22 cellular contexts compared by ENCODE assay signal in the genomic region with DNA sequence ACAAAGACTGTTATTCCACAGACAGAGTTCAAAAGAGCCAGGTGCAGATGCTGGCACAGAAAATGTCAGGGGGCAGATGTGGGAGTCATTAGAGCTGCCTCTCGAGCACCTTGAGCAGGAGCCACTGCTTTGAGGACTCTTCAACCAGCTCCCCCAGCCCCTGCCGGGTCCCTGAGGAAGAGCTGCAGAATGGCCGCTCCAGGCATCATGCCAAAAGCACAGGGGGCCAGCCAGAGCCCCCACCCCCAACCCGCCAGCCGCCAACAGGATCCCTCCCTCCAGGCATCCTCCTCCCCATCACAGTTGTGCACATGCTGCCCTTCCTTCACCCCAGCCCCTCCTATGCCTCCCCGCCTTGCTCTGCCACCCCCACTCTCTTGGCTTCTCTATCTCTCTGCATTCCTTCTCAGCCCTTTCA. TPM values are rescaled to one million over a fixed set of nuclear protein-coding genes. Genes with fewer than 3 reads are reported as not detected.
DNase-seq lines count a peak whose midpoint lies in the region; ATAC-seq, FAIRE-seq and TF ChIP-seq lines count a peak whose summit lies in the region.
"Had no signal": no experiment of that assay in that cellular context is flagged by ENCODE, and none has a peak within 500 bp of the region (broad histone marks: within the 10 kb centered on the region; RNA-seq: fewer than 3 reads in every experiment).

No MANE protein-coding gene starts in this region.

- no peaks in the 10 kb centered on the region for H3K27me3 Mint-ChIP-seq in T-helper 17 cell
- H3K27me3 Mint-ChIP-seq in immature natural killer cell (ENCODE audit: low read depth in 3 of 3) = peaks cover 0 to 2% (median 0%) of the 10 kb centered on the region in 3 donors
- H3K27me3 Mint-ChIP-seq: activated CD4-positive, alpha-beta memory T cell treated with anti-CD3 and anti-CD28 coated beads for 36 hours; memory B cell; stimulated activated naive B cell treated with anti-CD40 and anti-IgM and Interleukin-4, amounts not matched to agents 10 μg/mL and 1 μg/mL and 100 μg/mL, for 72 hours had no signal

- H3K27ac ChIP-seq in HepG2 (ENCODE audit: extremely low read length, insufficient read depth, low read length) (no peak overlapping the region), esophagus muscularis mucosa (replicated peaks in 1 of 4) (no peak overlapping the region)
- H3K27ac ChIP-seq: colonic mucosa, testis, WERI-Rb-1 had no signal

- POLR2A ChIA-PET in HepG2 (lab: Yijun Ruan, JAX) = interaction anchor here (0.6 kb wide), 1 partner anchor 21 kb away, joined by 4 read pairs; a partner anchor contains a TSS

- H3K4me3 ChIP-seq in HepG2 (replicated peaks in 1 of 3; ENCODE audit: insufficient read depth in 1 of 3, low read depth in 2 of 3, low read length in 3 of 3) (no peak overlapping the region), esophagus muscularis mucosa (no peak overlapping the region)
- H3K4me3 ChIP-seq: colonic mucosa, testis had no signal

- CTCF ChIA-PET in HepG2 (lab: Yijun Ruan, JAX; ENCODE audit: low intra/inter-chr PET ratio, low total read pairs) = no interaction called here

- H3K36me3 ChIP-seq in HepG2 (replicated peaks in 1 of 2; ENCODE audit: control insufficient read depth in 1 of 2, insufficient read depth in 2 of 2, low read length in 2 of 2) (no peaks in the 10 kb centered on the region), esophagus muscularis mucosa (no peaks in the 10 kb centered on the region)
- H3K36me3 ChIP-seq: colonic mucosa, WERI-Rb-1 had no signal

- intact Hi-C loops in HepG2 (cut with micrococcal nuclease; ENCODE audit: unreplicated experiment) (no loop called here), esophagus muscularis mucosa (cut with DNase I) (no loop called here)

- H3K36me3 Mint-ChIP-seq in T-helper 17 cell (ENCODE audit: low read depth) (peaks cover 2% of the 10 kb centered on the region), immature natural killer cell (peaks cover 0 to 11% (median 4%) of the 10 kb centered on the region in 3 donors)
- H3K36me3 Mint-ChIP-seq: CD14-positive monocyte had no signal

- TF ChIP-seq EP300 in HepG2 (IDR thresholded peaks at IDR 0.05; ENCODE audit: low read depth in 2 of 2, low read length in 2 of 2) (no peak), HepG2 (CRISPR knock-in tag; IDR thresholded peaks at IDR 0.05; ENCODE audit: borderline replicate concordance) (no peak), esophagus muscularis mucosa (IDR thresholded peaks at IDR 0.05) (no peak)

- peaks cover 0 to 29% of the 10 kb centered on the region in 2 experiments; a peak in 4 of 5 replicates for H3K27me3 ChIP-seq in HepG2 (ENCODE audit: control insufficient read depth in 1 of 2, insufficient read depth in 2 of 2, low read length in 2 of 2)
- no peaks in the 10 kb centered on the region for H3K27me3 ChIP-seq in esophagus muscularis mucosa
- H3K27me3 ChIP-seq: colonic mucosa, testis had no signal

- no TSS peak for BruUV-seq in HepG2 (replicated peaks; lab: Mats Ljungman, UMichigan)

- ATAC-seq in T-helper 17 cell = no peak
- no peak for ATAC-seq in HepG2
- no peak for ATAC-seq in HG02885 (IDR thresholded peaks at IDR 0.05; ENCODE audit: poor library complexity, unreplicated experiment)
- ATAC-seq: HCT116; stimulated activated naive B cell treated with anti-CD40 and anti-IgM and Interleukin-4, amounts not matched to agents 10 μg/mL and 1 μg/mL and 100 μg/mL, for 72 hours had no signal

- no peak for FAIRE-seq in HepG2 (lab: Jason Lieb, UNC)
- FAIRE-seq: small intestine had no signal

- H3K4me2 ChIP-seq in HepG2 (ENCODE audit: low read depth, low read length) = no peak overlapping the region

- TF ChIP-seq CTCF in HepG2 (CRISPR knock-in tag; IDR thresholded peaks at IDR 0.05) (no peak), esophagus muscularis mucosa (IDR thresholded peaks at IDR 0.05) (no peak)

- TF ChIP-seq RAD21 in HepG2 (CRISPR knock-in tag; IDR thresholded peaks at IDR 0.05) = no peak

- H3K4me1 Mint-ChIP-seq in T-helper 17 cell = peaks cover 6% of the 10 kb centered on the region
- H3K4me1 Mint-ChIP-seq in immature natural killer cell = no peaks in the 10 kb centered on the region
- H3K4me1 Mint-ChIP-seq: endodermal cell; memory B cell; stimulated activated naive B cell treated with anti-CD40 and anti-IgM and Interleukin-4, amounts not matched to agents 10 μg/mL and 1 μg/mL and 100 μg/mL, for 72 hours had no signal

- H3K27ac Mint-ChIP-seq in T-helper 17 cell (peak overlapping the region; percentile 60), immature natural killer cell (no peak overlapping the region)
- H3K27ac Mint-ChIP-seq: activated CD4-positive, alpha-beta memory T cell treated with anti-CD3 and anti-CD28 coated beads for 36 hours; CD14-positive monocyte; endodermal cell had no signal

- no peaks in the 10 kb centered on the region for H3K79me2 ChIP-seq in HepG2 (ENCODE audit: insufficient read depth, low read length)

- H3K9ac ChIP-seq in HepG2 (ENCODE audit: insufficient read depth, low read depth, low read length) = no peak overlapping the region

- H3K4me3 Mint-ChIP-seq in T-helper 17 cell = no peak overlapping the region
- H3K4me3 Mint-ChIP-seq in immature natural killer cell = no peak overlapping the region
- H3K4me3 Mint-ChIP-seq: activated CD4-positive, alpha-beta memory T cell treated with anti-CD3 and anti-CD28 coated beads for 36 hours; CD14-positive monocyte; endodermal cell; memory B cell; stimulated activated naive B cell treated with anti-CD40 and anti-IgM and Interleukin-4, amounts not matched to agents 10 μg/mL and 1 μg/mL and 100 μg/mL, for 72 hours had no signal

- DNase-seq in COR-L47 (lab: John Stamatoyannopoulos, UW) (peak; percentile 33), DMS79 treated with DMSO at 0.1 percent for 48 hours (lab: John Stamatoyannopoulos, UW) (peak; percentile 33), NCI-H2107 treated with DMSO at 0.1 percent for 48 hours (lab: John Stamatoyannopoulos, UW; ENCODE audit: unreplicated experiment) (peak; percentile 41), T-helper 17 cell (no peak), HepG2 (ENCODE audit: low spot score) (no peak), esophagus muscularis mucosa (ENCODE audit: extremely low spot score) (no peak), immature natural killer cell (no peak)
- DNase-seq: activated CD4-positive, alpha-beta memory T cell treated with anti-CD3 and anti-CD28 coated beads for 36 hours; colonic mucosa; DMS153; endodermal cell; KBM-7; occipital lobe; RPMI8226; small intestine; stimulated activated naive B cell treated with anti-CD40 and anti-IgM and Interleukin-4, amounts not matched to agents 10 μg/mL and 1 μg/mL and 100 μg/mL, for 72 hours; testis; WERI-Rb-1 had no signal

- 2% methylated on average over 4 of the region's 6 CpGs for WGBS in HepG2 (ENCODE audit: low lambda C conversion rate)
- 63% methylated on average over 6 of the region's 6 CpGs for WGBS in esophagus muscularis mucosa

- H3K4me1 ChIP-seq in HepG2 (ENCODE audit: insufficient read depth, low read length) (peaks cover 12% of the 10 kb centered on the region; the same call in 1 of the 2 replicates), esophagus muscularis mucosa (no peaks in the 10 kb centered on the region)
- H3K4me1 ChIP-seq: colonic mucosa had no signal

- no peaks in the 10 kb centered on the region for H3K9me3 Mint-ChIP-seq in immature natural killer cell
- H3K9me3 Mint-ChIP-seq: activated CD4-positive, alpha-beta memory T cell treated with anti-CD3 and anti-CD28 coated beads for 36 hours; CD14-positive monocyte; endodermal cell; memory B cell; stimulated activated naive B cell treated with anti-CD40 and anti-IgM and Interleukin-4, amounts not matched to agents 10 μg/mL and 1 μg/mL and 100 μg/mL, for 72 hours had no signal

- TF ChIP-seq POLR2A in HepG2 (IDR thresholded peaks at IDR 0.05; ENCODE audit: insufficient read depth in 1 of 2, low read depth in 2 of 2, low read length in 2 of 2) = no peak
- no peak for TF ChIP-seq POLR2A in esophagus muscularis mucosa (IDR thresholded peaks at IDR 0.05; ENCODE audit: low read depth)

- H3K9me3 ChIP-seq in T-helper 17 cell (ENCODE audit: control insufficient read depth, low read length, poor library complexity, severe bottlenecking) = no peaks in the 10 kb centered on the region
- H3K9me3 ChIP-seq in HepG2 (ENCODE audit: low read length) = no peaks in the 10 kb centered on the region
- H3K9me3 ChIP-seq in esophagus muscularis mucosa = no peaks in the 10 kb centered on the region
- H3K9me3 ChIP-seq: colonic mucosa, testis had no signal

- in situ Hi-C loops in HepG2 (cut with HindIII; ENCODE audit: extremely low pct_ligation_motif_present, low pct_unique_long_range_greater_than_20kb) = no loop called here

- H2AFZ ChIP-seq in HepG2 (ENCODE audit: low read length) = no peak overlapping the region

- H4K20me1 ChIP-seq in HepG2 (ENCODE audit: insufficient read depth, low read length) = no peaks in the 10 kb centered on the region

RNA-seq across cellular contexts. Expression of a gene that starts 20.7 kb away (rescaled TPM):
- total RNA-seq in T-helper 17 cell (1 to 10 TPM; 4.1 to 6.6 TPM), HepG2 (2016; rRNA removed; fragmentation: Illumina TruSeq; extraction: Trizol) (0.62 and 0.86 TPM in 2 replicates), esophagus muscularis mucosa (1 to 10 TPM in 3 of 4 donors, under 1 TPM in 1; 0.83 to 4.3 (median 3.6) TPM)
- 0.62 and 0.71 TPM in 2 replicates for total RNA-seq in HepG2 (2016; cell fraction: cytosol; rRNA removed; fragmentation: Illumina TruSeq; extraction: Trizol; ENCODE audit: low read depth)
- 0.86 and 1.00 TPM in 2 replicates for total RNA-seq in HepG2 (2016; cell fraction: insoluble cytoplasmic fraction; rRNA removed; fragmentation: Illumina TruSeq; extraction: Trizol)
- 1.1 and 1.2 TPM in 2 replicates for total RNA-seq in HepG2 (2016; cell fraction: membrane; rRNA removed; fragmentation: Illumina TruSeq; extraction: Trizol)
- total RNA-seq in HepG2 (2016; cell fraction: nucleus; rRNA removed; fragmentation: Illumina TruSeq; extraction: Trizol) = 0.47 and 0.68 TPM in 2 replicates
- polyA plus RNA-seq in HepG2 (2011; rRNA removed) (0.35 and 0.41 TPM in 2 replicates), immature natural killer cell (1 to 10 TPM in 1 of 3 donors, under 1 TPM in 2; 0.68 to 1.7 (median 0.83) TPM)
- polyA plus RNA-seq in HepG2 (2011; cell fraction: cytosol; rRNA removed) = 0.13 and 0.24 TPM in 2 replicates
- polyA plus RNA-seq in HepG2 (2011; cell fraction: nucleus; rRNA removed) = 0.37 and 0.81 TPM in 2 replicates
- polyA plus RNA-seq in HepG2 (2012) = 0.44 and 0.50 TPM in 2 replicates
- 0.77 and 0.84 TPM in 2 replicates for polyA plus RNA-seq in HepG2 (2016; cell fraction: cytosol; fragmentation: Illumina TruSeq; extraction: Trizol; ENCODE audit: low read depth)
- polyA plus RNA-seq in HepG2 (2016; cell fraction: insoluble cytoplasmic fraction; fragmentation: Illumina TruSeq; extraction: Trizol; ENCODE audit: low read depth) = 0.55 and 0.73 TPM in 2 replicates
- polyA plus RNA-seq in HepG2 (2016; cell fraction: membrane; fragmentation: Illumina TruSeq; extraction: Trizol; ENCODE audit: low read depth) = 0.72 and 1.00 TPM in 2 replicates
- polyA plus RNA-seq in HepG2 (2016; cell fraction: nucleus; fragmentation: Illumina TruSeq; extraction: Trizol; ENCODE audit: insufficient read depth, low read depth) = 0.29 and 0.92 TPM in 2 replicates
- 0.06 and 3.9 TPM in 2 replicates for polyA minus RNA-seq in HepG2 (2011; rRNA and poly(A)+ RNA removed; ENCODE audit: low replicate concordance)
- 0.40 and 0.53 TPM in 2 replicates for polyA minus RNA-seq in HepG2 (2011; cell fraction: cytosol; rRNA and poly(A)+ RNA removed)
- polyA minus RNA-seq in HepG2 (2011; cell fraction: nucleus; rRNA and poly(A)+ RNA removed) = not detected in 2 replicates

RNA-seq across cellular contexts. Expression of a gene that starts 21.0 kb away (rescaled TPM):
- 10 to 100 TPM; 29.1 to 38.2 TPM for total RNA-seq in T-helper 17 cell
- total RNA-seq in HepG2 (2016; rRNA removed; fragmentation: Illumina TruSeq; extraction: Trizol) = 3.2 and 5.3 TPM in 2 replicates
- total RNA-seq in HepG2 (2016; cell fraction: cytosol; rRNA removed; fragmentation: Illumina TruSeq; extraction: Trizol; ENCODE audit: low read depth) = 4.6 and 5.3 TPM in 2 replicates
- 2.3 and 6.0 TPM in 2 replicates for total RNA-seq in HepG2 (2016; cell fraction: insoluble cytoplasmic fraction; rRNA removed; fragmentation: Illumina TruSeq; extraction: Trizol)
- total RNA-seq in HepG2 (2016; cell fraction: membrane; rRNA removed; fragmentation: Illumina TruSeq; extraction: Trizol) = 2.1 and 2.6 TPM in 2 replicates
- total RNA-seq in HepG2 (2016; cell fraction: nucleus; rRNA removed; fragmentation: Illumina TruSeq; extraction: Trizol) = 16.7 and 17.4 TPM in 2 replicates
- polyA plus RNA-seq in HepG2 (2011; rRNA removed) = 3.2 and 3.3 TPM in 2 replicates
- polyA plus RNA-seq in HepG2 (2011; cell fraction: cytosol; rRNA removed) = 0.70 and 0.79 TPM in 2 replicates
- polyA plus RNA-seq in HepG2 (2011; cell fraction: nucleus; rRNA removed) = 16.9 and 20.1 TPM in 2 replicates
- 2.8 and 3.1 TPM in 2 replicates for polyA plus RNA-seq in HepG2 (2012)
- polyA plus RNA-seq in HepG2 (2016; cell fraction: cytosol; fragmentation: Illumina TruSeq; extraction: Trizol; ENCODE audit: low read depth) = 0.44 and 0.50 TPM in 2 replicates
- polyA plus RNA-seq in HepG2 (2016; cell fraction: insoluble cytoplasmic fraction; fragmentation: Illumina TruSeq; extraction: Trizol; ENCODE audit: low read depth) = 1.8 and 2.1 TPM in 2 replicates
- polyA plus RNA-seq in HepG2 (2016; cell fraction: membrane; fragmentation: Illumina TruSeq; extraction: Trizol; ENCODE audit: low read depth) = 0.84 and 1.6 TPM in 2 replicates
- 16.9 and 18.5 TPM in 2 replicates for polyA plus RNA-seq in HepG2 (2016; cell fraction: nucleus; fragmentation: Illumina TruSeq; extraction: Trizol; ENCODE audit: insufficient read depth, low read depth)
- polyA minus RNA-seq in HepG2 (2011; rRNA and poly(A)+ RNA removed; ENCODE audit: low replicate concordance) = 6.0 and 7.6 TPM in 2 replicates
- 1.6 and 3.0 TPM in 2 replicates for polyA minus RNA-seq in HepG2 (2011; cell fraction: cytosol; rRNA and poly(A)+ RNA removed)
- 17.4 and 18.2 TPM in 2 replicates for polyA minus RNA-seq in HepG2 (2011; cell fraction: nucleus; rRNA and poly(A)+ RNA removed)
- total RNA-seq in esophagus muscularis mucosa = 10 to 100 TPM in 3 of 4 donors, 1 to 10 TPM in 1; 7.1 to 12.5 (median 11.1) TPM
- polyA plus RNA-seq in immature natural killer cell = 1 to 10 TPM; 5.1 to 5.5 (median 5.3) TPM

Comparison
In these comparisons a context has a peak if more than half of its experiments do, and no peak if none do; other contexts are left out.
1. DNase-seq: peak in COR-L47 (single experiment), DMS79 treated with DMSO at 0.1 percent for 48 hours (single experiment) and NCI-H2107 treated with DMSO at 0.1 percent for 48 hours (single experiment); none in T-helper 17 cell (0 of 3), HepG2 (single experiment), esophagus muscularis mucosa (single experiment) and immature natural killer cell (0 of 3).